Comparison of ENCODE assay signal across 12 cellular contexts in the genomic region with DNA sequence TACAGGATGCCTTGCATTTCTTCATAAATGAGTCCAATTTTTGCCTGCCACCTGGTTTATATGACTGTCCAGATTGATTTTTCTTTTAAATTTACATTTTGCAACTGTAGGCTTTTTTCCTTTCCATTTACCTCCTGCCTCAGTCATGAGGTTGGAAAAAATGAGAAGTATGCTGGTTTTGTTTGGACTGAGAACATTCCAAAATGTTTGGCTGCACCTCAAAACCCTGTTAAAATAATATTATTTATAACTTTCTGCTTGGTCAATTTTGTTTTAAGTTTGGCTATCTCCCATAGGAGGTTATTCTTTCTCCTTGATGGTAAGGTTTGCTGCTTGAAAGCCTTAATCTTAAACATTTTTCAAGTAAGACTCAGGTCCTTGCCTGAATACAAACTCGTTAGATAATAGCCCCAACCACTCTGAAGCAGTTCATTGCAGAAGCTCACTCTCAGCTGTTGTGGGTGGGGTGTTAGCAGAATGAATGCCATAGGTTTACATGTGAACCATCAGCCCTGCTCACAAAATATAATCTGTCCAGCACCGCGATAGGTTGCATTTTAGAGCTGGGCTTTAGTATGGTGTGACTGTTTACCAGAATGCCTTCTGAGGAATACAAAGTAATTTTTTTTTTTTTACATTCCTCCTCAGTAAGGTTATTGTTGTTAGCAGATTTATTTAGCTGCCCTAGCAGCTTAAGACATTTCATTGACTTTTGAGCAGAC.
DNase-seq lines count a peak whose midpoint lies in the region; ATAC-seq, FAIRE-seq and TF ChIP-seq lines count a peak whose summit lies in the region.
"Had no signal": no experiment of that assay in that cellular context is flagged by ENCODE, and none has a peak within 500 bp of the region (broad histone marks: within the 10 kb centered on the region; RNA-seq: fewer than 3 reads in every experiment).

No MANE protein-coding gene starts in this region.

- H3K27ac ChIP-seq in caudate nucleus (ENCODE audit: low read depth, low read length) (peak overlapping the region; percentile 92), subcutaneous abdominal adipose tissue (ENCODE audit: low read depth, low read length) (peak overlapping the region; percentile 92)
- H3K27ac ChIP-seq: cardiac muscle cell had no signal

- peak overlapping the region in 2 of 5 donors; percentile 48 to 52 for H3K9ac ChIP-seq in subcutaneous abdominal adipose tissue (ENCODE audit: low read length in 5 of 5)

- H3K4me3 ChIP-seq in kidney epithelial cell (ENCODE audit: low read depth, low read length) = no peak overlapping the region
- no peak overlapping the region for H3K4me3 ChIP-seq in subcutaneous abdominal adipose tissue (ENCODE audit: low read depth in 1 of 5, low read length in 5 of 5)
- H3K4me3 ChIP-seq: cardiac muscle cell had no signal

- peak; percentile 11 for DNase-seq in H54 (ENCODE audit: insufficient read length, low spot score)
- peak in 5 of 61 donors; percentile 12 to 42 (median 17) for DNase-seq in caudate nucleus (lab: John Stamatoyannopoulos, UW)
- DNase-seq in kidney epithelial cell (ENCODE audit: low read depth) = peak; percentile 14
- DNase-seq in stimulated activated CD4-positive, alpha-beta T cell treated with anti-CD3 and anti-CD28 coated beads, Interleukin-2, amount 100 ng/mL, for 48 hours = no peak
- no peak for DNase-seq in stimulated activated CD4-positive, alpha-beta T cell treated with anti-CD3 and anti-CD28 coated beads, Interleukin-4, amount 100 ng/mL, for 1 hour
- DNase-seq: naive B cell, NCI-H1048 had no signal

- TF ChIP-seq POLR2A in H54 (IDR thresholded peaks at IDR 0.05; ENCODE audit: low read depth, low read length) = no peak

- peaks cover under 1 to 4% (median 2%) of the 10 kb centered on the region in 5 donors for H3K9me3 ChIP-seq in subcutaneous abdominal adipose tissue (ENCODE audit: control insufficient read depth in 5 of 5, low read length in 5 of 5)

- no peak for FAIRE-seq in H54 (lab: Jason Lieb, UNC)

- no peaks in the 10 kb centered on the region for H3K36me3 ChIP-seq in kidney epithelial cell (ENCODE audit: control insufficient read depth, insufficient read depth, low read length)
- no peaks in the 10 kb centered on the region for H3K36me3 ChIP-seq in subcutaneous abdominal adipose tissue (ENCODE audit: control insufficient read depth in 5 of 5, insufficient read depth in 5 of 5, low read length in 5 of 5)
- H3K36me3 ChIP-seq: cardiac muscle cell had no signal

- H3K27me3 ChIP-seq in kidney epithelial cell (ENCODE audit: control insufficient read depth, insufficient read depth, low read length) (no peaks in the 10 kb centered on the region), subcutaneous abdominal adipose tissue (ENCODE audit: control insufficient read depth in 5 of 5, insufficient read depth in 4 of 5, low read length in 5 of 5) (no peaks in the 10 kb centered on the region)
- H3K27me3 ChIP-seq: cardiac muscle cell had no signal

- ATAC-seq in GM19351 (IDR thresholded peaks at IDR 0.05; ENCODE audit: unreplicated experiment) (no peak), HG03521 (IDR thresholded peaks at IDR 0.05; ENCODE audit: unreplicated experiment) (no peak)
- ATAC-seq: stimulated activated effector memory CD8-positive, alpha-beta T cell treated with anti-CD3 and anti-CD28 coated beads, Interleukin-12 subunit alpha, Interleukin-12 subunit beta, amount 100 ng/mL, for 72 hours had no signal

- peaks cover 2 to 32% (median 29%) of the 10 kb centered on the region in 5 donors for H3K4me1 ChIP-seq in subcutaneous abdominal adipose tissue (ENCODE audit: control insufficient read depth in 5 of 5, insufficient read depth in 5 of 5, low read length in 5 of 5)

- TF ChIP-seq CTCF in kidney epithelial cell (IDR thresholded peaks at IDR 0.05; ENCODE audit: insufficient read depth, low read length, poor library complexity, severe bottlenecking) = no peak

Comparison
In these comparisons a context has a peak if more than half of its experiments do, and no peak if none do; other contexts are left out.
1. DNase-seq: peak in H54 (single experiment) and kidney epithelial cell (single experiment); none in stimulated activated CD4-positive, alpha-beta T cell treated with anti-CD3 and anti-CD28 coated beads, Interleukin-2, amount 100 ng/mL, for 48 hours (0 of 2) and stimulated activated CD4-positive, alpha-beta T cell treated with anti-CD3 and anti-CD28 coated beads, Interleukin-4, amount 100 ng/mL, for 1 hour (single experiment).